In genomic region chr17:18315498-18316360, GRCh38 we compare ENCODE assay signal across 6 cellular contexts. TPM values are rescaled to one million over a fixed set of nuclear protein-coding genes. Genes with fewer than 3 reads are reported as not detected.
DNase-seq lines count a peak whose midpoint lies in the region; ATAC-seq, FAIRE-seq and TF ChIP-seq lines count a peak whose summit lies in the region.

No MANE protein-coding gene starts in this region.

- H3K27ac Mint-ChIP-seq in chondrocyte (ENCODE audit: unreplicated experiment), result peak overlapping the region; percentile 98

- no peaks in the 10 kb centered on the region for H3K9me3 ChIP-seq in pancreas

- H3K36me3 Mint-ChIP-seq in chondrocyte (ENCODE audit: low read depth), result no peaks in the 10 kb centered on the region

- no peaks in the 10 kb centered on the region for H3K9me3 Mint-ChIP-seq in chondrocyte (ENCODE audit: low read depth)

- peaks cover 77% of the 10 kb centered on the region for H3K4me1 Mint-ChIP-seq in chondrocyte (ENCODE audit: low read depth)

- intact Hi-C loops in pancreas (cut with DNase I), result no loop called here

- DNase-seq in AML-193 (lab: John Stamatoyannopoulos, UW), result peak; percentile 34 to 35
- DNase-seq in KBM-7, result peak; percentile 61
- no peak for DNase-seq in chondrocyte (ENCODE audit: low spot score)
- DNase-seq in pancreas, result no peak
- DNase-seq in putamen (ENCODE audit: low spot score), result no peak
- DNase-seq in NCI-H2171 treated with DMSO at 0.1 percent for 48 hours (lab: John Stamatoyannopoulos, UW), result no peak

- H3K4me3 ChIP-seq in pancreas, result peak overlapping the region; percentile 80 to 88 (median 82)

- peak overlapping the region; percentile 66 to 86 (median 84) for H3K27ac ChIP-seq in pancreas

- no peak for FAIRE-seq in pancreas (lab: Jason Lieb, UNC)

- TF ChIP-seq CTCF in chondrocyte (IDR thresholded peaks at IDR 0.05), result no peak
- TF ChIP-seq CTCF in pancreas (IDR thresholded peaks at IDR 0.05), result no peak

- peak; percentile 2 to 14 (median 6) for ATAC-seq in pancreas

- peaks cover 34 to 51% (median 40%) of the 10 kb centered on the region in 3 donors for H3K4me1 ChIP-seq in pancreas

- in situ Hi-C loops in KBM-7 (cut with MboI; ENCODE audit: low pct_unique_long_range_greater_than_20kb, low sequenced_read_pairs), result no loop called here

- 16 to 19% methylated on average over 37 of the region's 37 CpGs for whole genome bisulfite sequencing in pancreas, 2 donors

- H3K36me3 ChIP-seq in pancreas, result no peaks in the 10 kb centered on the region

- no peaks in the 10 kb centered on the region for H3K27me3 ChIP-seq in pancreas

- H3K4me3 Mint-ChIP-seq in chondrocyte (ENCODE audit: unreplicated experiment), result peak overlapping the region; percentile 95

- H3K27me3 Mint-ChIP-seq in chondrocyte (ENCODE audit: low read depth), result no peaks in the 10 kb centered on the region

RNA-seq across cellular contexts. Expression of gene SMCR8, which starts 0.6 kb away (rescaled TPM):
- total RNA-seq in chondrocyte (15.5 to 16.1 TPM (median 15.7 TPM) in 3 replicates), pancreas (10 to 100 TPM in 1 of 6 donors, 1 to 10 TPM in 5; 4.3 to 11.5 (median 6.3) TPM)
- 1 to 10 TPM; 2.7 to 3.8 TPM for polyA plus RNA-seq in pancreas

RNA-seq across cellular contexts. Expression of gene TOP3A, which starts 0.9 kb away (rescaled TPM):
- 37.3 to 49.4 TPM (median 37.7 TPM) in 3 replicates for total RNA-seq in chondrocyte
- total RNA-seq in pancreas, result 10 to 100 TPM in 4 of 6 donors, 1 to 10 TPM in 2; 9.4 to 16.5 (median 11.0) TPM
- 10 to 100 TPM; 16.6 to 18.7 TPM for polyA plus RNA-seq in pancreas

RNA-seq across cellular contexts. Expression of gene SHMT1, which starts 47.6 kb away (rescaled TPM):
- total RNA-seq in chondrocyte (3.9 to 5.9 TPM (median 4.2 TPM) in 3 replicates), pancreas (10 to 100 TPM in 3 of 6 donors, 1 to 10 TPM in 3; 5.8 to 14.3 (median 10.3) TPM)
- polyA plus RNA-seq in pancreas, result 10 to 100 TPM; 11.3 to 14.3 TPM

RNA-seq across cellular contexts. Expression of gene MIEF2, which starts 55.3 kb away (rescaled TPM):
- 9.5 to 11.5 TPM (median 10.7 TPM) in 3 replicates for total RNA-seq in chondrocyte
- total RNA-seq in pancreas, result 10 to 100 TPM in 2 of 6 donors, 1 to 10 TPM in 4; 7.1 to 11.1 (median 9.2) TPM
- 1 to 10 TPM; 5.8 to 9.3 TPM for polyA plus RNA-seq in pancreas

RNA-seq across cellular contexts. Expression of gene FLII, which starts 57.2 kb away (rescaled TPM):
- total RNA-seq in chondrocyte (228 to 244 TPM (median 230 TPM) in 3 replicates), pancreas (100 to 1,000 TPM; 142 to 203 (median 162) TPM)
- 100 to 1,000 TPM; 254 to 282 TPM for polyA plus RNA-seq in pancreas

Comparison
In these comparisons a context has a peak if more than half of its experiments do, and no peak if none do; other contexts are left out.
1. DNase-seq: peak in AML-193 (2 of 2) and KBM-7 (single experiment); none in chondrocyte (single experiment), pancreas (0 of 6), putamen (single experiment) and NCI-H2171 treated with DMSO at 0.1 percent for 48 hours (single experiment).